1 cellular context compared by ENCODE assay signal in genomic region chr16:86502856-86503748, GRCh38.
A peak's percentile ranks its signal among the peaks of the same experiment; 100 is the strongest.
TF ChIP-seq lines count a peak whose summit lies in the region.

No MANE protein-coding gene starts in this region.

TF ChIP-seq in HEK293, 187 proteins besides CTCF, POLR2A, EP300 and RAD21 (continued from another document):
- TF ChIP-seq SCRT2 (tag by site-specific recombination; IDR thresholded peaks at IDR 0.05): peak; percentile 34; the same call in 1 of the 2 replicates
